ENCODE assay signal across 6 cellular contexts in the genomic region with DNA sequence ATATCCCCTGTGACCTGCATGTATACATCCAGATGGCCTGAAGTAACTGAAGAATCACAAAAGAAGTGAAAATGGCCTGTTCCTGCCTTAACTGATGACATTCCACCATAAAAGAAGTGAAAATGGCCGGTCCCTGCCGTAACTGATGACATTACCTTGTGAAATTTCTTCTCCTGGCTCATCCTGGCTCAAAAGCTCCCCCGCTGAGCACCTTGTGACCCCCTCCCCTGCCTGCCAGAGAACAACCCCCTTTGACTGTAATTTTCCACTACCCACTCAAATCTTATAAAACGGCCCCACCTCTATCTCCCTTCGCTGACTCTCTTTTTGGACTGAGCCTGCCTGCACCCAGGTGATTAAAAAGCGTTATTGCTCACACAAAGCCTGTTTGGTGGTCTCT. TPM values are rescaled to one million over a fixed set of nuclear protein-coding genes. Genes with fewer than 3 reads are reported as not detected.
"Had no signal": no experiment of that assay in that cellular context is flagged by ENCODE, and none has a peak within 500 bp of the region (broad histone marks: within the 10 kb centered on the region; RNA-seq: fewer than 3 reads in every experiment).

No MANE protein-coding gene starts in this region.

RNA-seq across cellular contexts. Expression of gene TMEM229A, which starts 24.6 kb away (rescaled TPM):
- total RNA-seq: LHCN-M2, MCF 10A, NCI-H460, OCI-LY7, Right ventricle myocardium superior, SJSA1 had no signal
